ENCODE assay signal across 8 cellular contexts in the genomic region with DNA sequence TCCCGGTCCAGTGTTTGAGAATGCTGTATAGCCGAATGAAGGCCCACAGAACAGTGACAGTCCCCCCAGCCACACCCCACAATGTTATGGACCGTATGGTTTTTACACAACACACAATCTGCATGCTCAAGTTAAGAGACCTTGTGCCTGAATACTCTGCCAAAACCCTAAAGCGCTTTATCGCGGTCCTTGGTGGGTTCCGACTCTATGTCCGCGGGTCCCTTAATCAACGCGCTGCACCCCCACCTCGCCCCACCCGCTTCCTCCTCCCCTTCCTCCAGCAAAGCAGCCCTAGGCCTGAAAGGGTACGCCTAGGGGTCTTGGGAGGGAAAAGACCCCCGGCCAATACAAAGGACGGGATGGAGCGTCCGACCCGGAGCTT. TPM values are rescaled to one million over a fixed set of nuclear protein-coding genes. Genes with fewer than 3 reads are reported as not detected.
DNase-seq lines count a peak whose midpoint lies in the region; ATAC-seq and TF ChIP-seq lines count a peak whose summit lies in the region.

No MANE protein-coding gene starts in this region.

- CTCF ChIA-PET in CD8-positive, alpha-beta memory T cell (lab: Charles Lee) = interaction anchor here (1.3 to 2.5 kb wide), 5 partner anchors 17 to 408 kb away, joined by 3 to 12 read pairs (median 7); a partner anchor contains a TSS

- peak in 2 of 5 donors; percentile 34 to 36 for DNase-seq in CD8-positive, alpha-beta memory T cell
- peak; percentile 44 to 49 for DNase-seq in activated T-cell treated with anti-CD3 and anti-CD28 coated beads, Interleukin-2, amount 50 U/mL, for 72 hours
- DNase-seq in fibroblast of villous mesenchyme (ENCODE audit: low read depth) = peak; percentile 37
- DNase-seq in osteoblast (ENCODE audit: insufficient read length, low spot score, missing footprints) = no peak
- no peak for DNase-seq in 8988T

- H3K9me3 ChIP-seq in CD8-positive, alpha-beta memory T cell (ENCODE audit: low read length) = no peaks in the 10 kb centered on the region
- H3K9me3 ChIP-seq in Loucy (ENCODE audit: insufficient read depth, low read depth, low read length) (no peaks in the 10 kb centered on the region), osteoblast (ENCODE audit: low read depth, low read length) (no peaks in the 10 kb centered on the region)

- peak overlapping the region; percentile 96 to 100 (median 98) for H3K27ac Mint-ChIP-seq in CD8-positive, alpha-beta memory T cell
- peak overlapping the region; percentile 81 for H3K27ac Mint-ChIP-seq in activated T-cell treated with anti-CD3 and anti-CD28 coated beads, Interleukin-2, amount 50 U/mL, for 72 hours

- H3K36me3 ChIP-seq in CD8-positive, alpha-beta memory T cell (ENCODE audit: insufficient read depth, low read length) = peaks cover 17% of the 10 kb centered on the region
- peaks cover 16% of the 10 kb centered on the region; the same call in 1 of the 2 replicates for H3K36me3 ChIP-seq in Loucy (ENCODE audit: insufficient read depth, low read length)
- H3K36me3 ChIP-seq in osteoblast (ENCODE audit: insufficient read depth, low read length) = peaks cover 41% of the 10 kb centered on the region

- H3K9me3 Mint-ChIP-seq in CD8-positive, alpha-beta memory T cell = no peaks in the 10 kb centered on the region
- no peaks in the 10 kb centered on the region for H3K9me3 Mint-ChIP-seq in activated T-cell treated with anti-CD3 and anti-CD28 coated beads, Interleukin-2, amount 50 U/mL, for 72 hours

- peaks cover 50% of the 10 kb centered on the region for H3K79me2 ChIP-seq in Loucy (ENCODE audit: insufficient read depth, low read length)
- peaks cover 53% of the 10 kb centered on the region for H3K79me2 ChIP-seq in osteoblast (ENCODE audit: insufficient read depth, low read length)

- peaks cover 21% of the 10 kb centered on the region for H3K4me1 ChIP-seq in CD8-positive, alpha-beta memory T cell (ENCODE audit: insufficient read depth, low read length)
- H3K4me1 ChIP-seq in Loucy (ENCODE audit: insufficient read depth, low read length, poor library complexity, severe bottlenecking) (peaks cover 18% of the 10 kb centered on the region), osteoblast (ENCODE audit: insufficient read depth, low read length) (peaks cover 20% of the 10 kb centered on the region)

- peak overlapping the region; percentile 90 to 99 (median 95) for H3K4me3 Mint-ChIP-seq in CD8-positive, alpha-beta memory T cell
- peak overlapping the region; percentile 95 to 100 for H3K4me3 Mint-ChIP-seq in activated T-cell treated with anti-CD3 and anti-CD28 coated beads, Interleukin-2, amount 50 U/mL, for 72 hours

- H3K9ac ChIP-seq in Loucy (ENCODE audit: low read depth, low read length, poor library complexity, severe bottlenecking) = peak overlapping the region; percentile 88

- no peaks in the 10 kb centered on the region for H3K27me3 ChIP-seq in CD8-positive, alpha-beta memory T cell (ENCODE audit: insufficient read depth, low read length, poor library complexity, severe bottlenecking)
- no peaks in the 10 kb centered on the region for H3K27me3 ChIP-seq in Loucy (ENCODE audit: insufficient read depth, low read length, poor library complexity, severe bottlenecking)
- no peaks in the 10 kb centered on the region for H3K27me3 ChIP-seq in osteoblast (ENCODE audit: insufficient read depth, low read length)

- peaks cover 47 to 61% (median 56%) of the 10 kb centered on the region in 3 donors for H3K4me1 Mint-ChIP-seq in CD8-positive, alpha-beta memory T cell
- H3K4me1 Mint-ChIP-seq in activated T-cell treated with anti-CD3 and anti-CD28 coated beads, Interleukin-2, amount 50 U/mL, for 72 hours (ENCODE audit: low read depth) = peaks cover 54% of the 10 kb centered on the region

- H4K20me1 ChIP-seq in Loucy (ENCODE audit: insufficient read depth, low read length, poor library complexity, severe bottlenecking) (peaks cover 23% of the 10 kb centered on the region), osteoblast (ENCODE audit: insufficient read depth, low read length) (peaks cover 22% of the 10 kb centered on the region)

- peak; percentile 12 for ATAC-seq in GM21528 (IDR thresholded peaks at IDR 0.05; ENCODE audit: low FRiP score, unreplicated experiment)
- peak; percentile 45 to 52 for ATAC-seq in activated T-cell treated with anti-CD3 and anti-CD28 coated beads, Interleukin-2, amount 50 U/mL, for 72 hours (replicated peaks in 1 of 2)
- no peak for ATAC-seq in GM18858 (IDR thresholded peaks at IDR 0.05; ENCODE audit: unreplicated experiment)

- no peaks in the 10 kb centered on the region for H3K9me2 ChIP-seq in Loucy (replicated peaks; ENCODE audit: low read depth, low read length)

- POLR2A ChIA-PET in CD8-positive, alpha-beta memory T cell (lab: Charles Lee) = interaction anchor here (0.9 to 2.0 kb wide), 2 partner anchors 21 to 145 kb away, joined by 3 to 13 read pairs; a partner anchor contains a TSS

- H3K27ac ChIP-seq in CD8-positive, alpha-beta memory T cell (ENCODE audit: low read depth, low read length) = peak overlapping the region; percentile 81
- peak overlapping the region; percentile 84 for H3K27ac ChIP-seq in osteoblast (ENCODE audit: low read depth, low read length)

- peak overlapping the region; percentile 53 for H3K4me3 ChIP-seq in CD8-positive, alpha-beta memory T cell (ENCODE audit: low read length)
- peak overlapping the region; percentile 94 for H3K4me3 ChIP-seq in Loucy (ENCODE audit: low read length, poor library complexity, severe bottlenecking)
- H3K4me3 ChIP-seq in fibroblast of villous mesenchyme (ENCODE audit: low read depth, low read length) = peak overlapping the region; percentile 82
- peak overlapping the region; percentile 87 for H3K4me3 ChIP-seq in osteoblast (ENCODE audit: insufficient read depth, low read length)

- no peaks in the 10 kb centered on the region for H3K27me3 Mint-ChIP-seq in CD8-positive, alpha-beta memory T cell
- no peaks in the 10 kb centered on the region for H3K27me3 Mint-ChIP-seq in activated T-cell treated with anti-CD3 and anti-CD28 coated beads, Interleukin-2, amount 50 U/mL, for 72 hours (ENCODE audit: low read depth)

- TF ChIP-seq CTCF in Loucy (conservative IDR thresholded peaks at IDR 0.05; ENCODE audit: low read length) (no peak), fibroblast of villous mesenchyme (IDR thresholded peaks at IDR 0.05; ENCODE audit: insufficient read depth, low read depth, low read length) (no peak), osteoblast (IDR thresholded peaks at IDR 0.05; ENCODE audit: extremely low read depth, low read depth, low read length) (no peak)

- H2AFZ ChIP-seq in Loucy (ENCODE audit: low read length) (no peak overlapping the region; the same call in 1 of the 2 replicates), osteoblast (ENCODE audit: low read length) (peak overlapping the region; percentile 57)

- peaks cover 10 to 62% (median 25%) of the 10 kb centered on the region in 3 donors for H3K36me3 Mint-ChIP-seq in CD8-positive, alpha-beta memory T cell
- H3K36me3 Mint-ChIP-seq in activated T-cell treated with anti-CD3 and anti-CD28 coated beads, Interleukin-2, amount 50 U/mL, for 72 hours (ENCODE audit: insufficient read depth in 2 of 2) = peaks cover 14 to 29% of the 10 kb centered on the region in 2 donors

- H3K4me2 ChIP-seq in Loucy (ENCODE audit: low read depth, low read length, poor library complexity, severe bottlenecking) (peak overlapping the region; percentile 99), osteoblast (ENCODE audit: insufficient read depth, low read length) (peak overlapping the region; percentile 80)

- no peaks in the 10 kb centered on the region for H3F3A ChIP-seq in Loucy (ENCODE audit: low read depth)

RNA-seq across cellular contexts. Expression of a gene that starts 0.4 kb away (rescaled TPM):
- total RNA-seq in CD8-positive, alpha-beta memory T cell = 100 to 1,000 TPM; 104 to 111 TPM
- 76.4 TPM for polyA plus RNA-seq in CD8-positive, alpha-beta memory T cell
- 100 to 1,000 TPM; 136 to 144 TPM for total RNA-seq in activated T-cell treated with anti-CD3 and anti-CD28 coated beads, Interleukin-2, amount 50 U/mL, for 72 hours
- total RNA-seq in fibroblast of villous mesenchyme = 272 and 369 TPM in 2 replicates
- 245 and 257 TPM in 2 replicates for total RNA-seq in osteoblast

RNA-seq across cellular contexts. Expression of a gene that starts 21.0 kb away (rescaled TPM):
- 100 to 1,000 TPM; 337 to 344 TPM for total RNA-seq in CD8-positive, alpha-beta memory T cell
- polyA plus RNA-seq in CD8-positive, alpha-beta memory T cell = 159 TPM
- total RNA-seq in activated T-cell treated with anti-CD3 and anti-CD28 coated beads, Interleukin-2, amount 50 U/mL, for 72 hours = 100 to 1,000 TPM; 248 to 268 TPM
- total RNA-seq in fibroblast of villous mesenchyme = 145 and 148 TPM in 2 replicates
- 107 and 125 TPM in 2 replicates for total RNA-seq in osteoblast

Comparison
In these comparisons a context has a peak if more than half of its experiments do, and no peak if none do; other contexts are left out.
1. DNase-seq: peak in activated T-cell treated with anti-CD3 and anti-CD28 coated beads, Interleukin-2, amount 50 U/mL, for 72 hours (2 of 2) and fibroblast of villous mesenchyme (single experiment); none in osteoblast (single experiment) and 8988T (single experiment).
2. Peak in every context shown above with its lines, with median percentiles within 50 percentile points of each other: H3K4me3 ChIP-seq.